ENCODE assay signal across 12 cellular contexts in genomic region chr1:204723131-204723787, GRCh38. TPM values are rescaled to one million over a fixed set of nuclear protein-coding genes. Genes with fewer than 3 reads are reported as not detected.
DNase-seq lines count a peak whose midpoint lies in the region; ATAC-seq, FAIRE-seq and TF ChIP-seq lines count a peak whose summit lies in the region.
"Had no signal": no experiment of that assay in that cellular context is flagged by ENCODE, and none has a peak within 500 bp of the region (broad histone marks: within the 10 kb centered on the region; RNA-seq: fewer than 3 reads in every experiment).

No MANE protein-coding gene starts in this region.

- DNase-seq in DMS153 (lab: John Stamatoyannopoulos, UW), result peak; percentile 97
- peak; percentile 66 for DNase-seq in H4 (ENCODE audit: low spot score)
- peak; percentile 76 for DNase-seq in RPMI8226
- DNase-seq in HepG2 (ENCODE audit: low spot score), result no peak
- no peak for DNase-seq in CD4-positive, alpha-beta memory T cell
- no peak for DNase-seq in RKO (ENCODE audit: low spot score)
- DNase-seq: stimulated activated CD4-positive, alpha-beta T cell treated with anti-CD3 and anti-CD28 coated beads, Interleukin-4, amount 100 ng/mL, for 1 hour; T1000 had no signal

- no peaks in the 10 kb centered on the region for H4K20me1 ChIP-seq in HepG2 (ENCODE audit: insufficient read depth, low read length)

- TF ChIP-seq CTCF in HepG2 (CRISPR knock-in tag; IDR thresholded peaks at IDR 0.05), result no peak

- no peaks in the 10 kb centered on the region for H3K27me3 ChIP-seq in HepG2 (ENCODE audit: control insufficient read depth in 1 of 2, insufficient read depth in 2 of 2, low read length in 2 of 2)
- H3K27me3 ChIP-seq in CD4-positive, alpha-beta memory T cell (ENCODE audit: insufficient read depth, low read length), result no peaks in the 10 kb centered on the region

- FAIRE-seq in HepG2 (lab: Jason Lieb, UNC), result no peak
- FAIRE-seq: keratinocyte had no signal

- no peaks in the 10 kb centered on the region for H3K9me3 Mint-ChIP-seq in CD4-positive, alpha-beta memory T cell

- no peak for ATAC-seq in HepG2
- no peak for ATAC-seq in HG03097 (IDR thresholded peaks at IDR 0.05; ENCODE audit: low FRiP score, unreplicated experiment)
- no peak for ATAC-seq in GM21825 (IDR thresholded peaks at IDR 0.05; ENCODE audit: unreplicated experiment)

- no peaks in the 10 kb centered on the region for H3K9me3 ChIP-seq in HepG2 (ENCODE audit: low read length)
- no peaks in the 10 kb centered on the region for H3K9me3 ChIP-seq in CD4-positive, alpha-beta memory T cell (ENCODE audit: control insufficient read depth in 1 of 2, low read length in 2 of 2)

- H3K4me1 ChIP-seq in HepG2 (ENCODE audit: insufficient read depth, low read length), result peaks cover 13% of the 10 kb centered on the region
- no peaks in the 10 kb centered on the region for H3K4me1 ChIP-seq in CD4-positive, alpha-beta memory T cell (ENCODE audit: insufficient read depth, low read length)

- H3K27ac ChIP-seq in HepG2 (ENCODE audit: extremely low read length, insufficient read depth, low read length), result no peak overlapping the region
- H3K27ac ChIP-seq in CD4-positive, alpha-beta memory T cell (ENCODE audit: low read depth, low read length), result no peak overlapping the region

- BruUV-seq in HepG2 (replicated peaks; lab: Mats Ljungman, UMichigan), result no TSS peak

- TF ChIP-seq EP300 in HepG2 (IDR thresholded peaks at IDR 0.05; ENCODE audit: low read depth in 2 of 2, low read length in 2 of 2) (no peak), HepG2 (CRISPR knock-in tag; IDR thresholded peaks at IDR 0.05; ENCODE audit: borderline replicate concordance) (no peak)

- TF ChIP-seq RAD21 in HepG2 (CRISPR knock-in tag; IDR thresholded peaks at IDR 0.05), result no peak

- no peak overlapping the region for H3K9ac ChIP-seq in HepG2 (ENCODE audit: insufficient read depth, low read depth, low read length)

- no peak overlapping the region for H2AFZ ChIP-seq in HepG2 (ENCODE audit: low read length)

- no peak overlapping the region for H3K4me3 ChIP-seq in HepG2 (replicated peaks in 1 of 3; ENCODE audit: insufficient read depth in 1 of 3, low read depth in 2 of 3, low read length in 3 of 3)
- no peak overlapping the region for H3K4me3 ChIP-seq in CD4-positive, alpha-beta memory T cell (ENCODE audit: low read length in 2 of 2)

- no peak overlapping the region for H3K4me2 ChIP-seq in HepG2 (ENCODE audit: low read depth, low read length)

- in situ Hi-C loops in HepG2 (cut with HindIII; ENCODE audit: extremely low pct_ligation_motif_present, low pct_unique_long_range_greater_than_20kb), result no loop called here

- 60% methylated on average over 6 of the region's 8 CpGs for WGBS in HepG2 (ENCODE audit: low lambda C conversion rate)

- no peak for TF ChIP-seq POLR2A in HepG2 (IDR thresholded peaks at IDR 0.05; ENCODE audit: insufficient read depth in 1 of 2, low read depth in 2 of 2, low read length in 2 of 2)

- no peaks in the 10 kb centered on the region for H3K4me1 Mint-ChIP-seq in CD4-positive, alpha-beta memory T cell

- H3K27me3 Mint-ChIP-seq in CD4-positive, alpha-beta memory T cell, result peaks cover 8 to 11% of the 10 kb centered on the region in 2 donors

- no peak overlapping the region for H3K27ac Mint-ChIP-seq in CD4-positive, alpha-beta memory T cell

- H3K36me3 ChIP-seq in HepG2 (replicated peaks in 1 of 2; ENCODE audit: control insufficient read depth in 1 of 2, insufficient read depth in 2 of 2, low read length in 2 of 2), result no peaks in the 10 kb centered on the region
- H3K36me3 ChIP-seq in CD4-positive, alpha-beta memory T cell (ENCODE audit: insufficient read depth, low read length), result no peaks in the 10 kb centered on the region

- CTCF ChIA-PET in HepG2 (lab: Yijun Ruan, JAX; ENCODE audit: low intra/inter-chr PET ratio, low total read pairs), result no interaction called here
- CTCF ChIA-PET in CD4-positive, alpha-beta memory T cell (lab: Charles Lee; ENCODE audit: partially characterized antibody), result no interaction called here

- no peaks in the 10 kb centered on the region for H3K36me3 Mint-ChIP-seq in CD4-positive, alpha-beta memory T cell

- intact Hi-C loops in HepG2 (cut with micrococcal nuclease; ENCODE audit: unreplicated experiment), result no loop called here
- intact Hi-C loops in CD4-positive, alpha-beta memory T cell (cut with micrococcal nuclease), result no loop called here

- POLR2A ChIA-PET in HepG2 (lab: Yijun Ruan, JAX), result no interaction called here
- POLR2A ChIA-PET in CD4-positive, alpha-beta memory T cell (lab: Charles Lee; ENCODE audit: partially characterized antibody), result no interaction called here

- no peaks in the 10 kb centered on the region for H3K79me2 ChIP-seq in HepG2 (ENCODE audit: insufficient read depth, low read length)

- H3K4me3 Mint-ChIP-seq in CD4-positive, alpha-beta memory T cell, result no peak overlapping the region

TF ChIP-seq in HepG2, 621 proteins besides CTCF, POLR2A, EP300 and RAD21:
- peak; percentile 59 for TF ChIP-seq MNT (IDR thresholded peaks at IDR 0.05)
- no peak for TF ChIP-seq ASH2L (IDR thresholded peaks at IDR 0.05; ENCODE audit: insufficient read length, low read depth, low read length)
TF ChIP-seq in HepG2: peak in this region for 1.

RNA-seq across cellular contexts. Expression of gene LRRN2, which starts 37.7 kb away (rescaled TPM):
- total RNA-seq in H4 (2014; rRNA removed; shearing (Covaris generic)), result 0.16 and 1.1 TPM in 2 replicates
- not detected in 2 replicates for total RNA-seq in HepG2 (2016; rRNA removed; fragmentation: Illumina TruSeq; extraction: Trizol)
- not detected in 2 replicates for total RNA-seq in HepG2 (2016; cell fraction: cytosol; rRNA removed; fragmentation: Illumina TruSeq; extraction: Trizol; ENCODE audit: low read depth)
- not detected in 2 replicates for total RNA-seq in HepG2 (2016; cell fraction: insoluble cytoplasmic fraction; rRNA removed; fragmentation: Illumina TruSeq; extraction: Trizol)
- not detected in 2 replicates for total RNA-seq in HepG2 (2016; cell fraction: membrane; rRNA removed; fragmentation: Illumina TruSeq; extraction: Trizol)
- total RNA-seq in HepG2 (2016; cell fraction: nucleus; rRNA removed; fragmentation: Illumina TruSeq; extraction: Trizol), result not detected in 2 replicates
- polyA plus RNA-seq in HepG2 (2011; rRNA removed), result not detected in 2 replicates
- polyA plus RNA-seq in HepG2 (2011; cell fraction: cytosol; rRNA removed), result not detected in 2 replicates
- polyA plus RNA-seq in HepG2 (2011; cell fraction: nucleus; rRNA removed), result not detected in 2 replicates
- polyA plus RNA-seq in HepG2 (2012), result 0.04 TPM in 1 of 2 replicates, not detected in the other
- not detected in 2 replicates for polyA plus RNA-seq in HepG2 (2016; cell fraction: cytosol; fragmentation: Illumina TruSeq; extraction: Trizol; ENCODE audit: low read depth)
- polyA plus RNA-seq in HepG2 (2016; cell fraction: insoluble cytoplasmic fraction; fragmentation: Illumina TruSeq; extraction: Trizol; ENCODE audit: low read depth), result not detected in 2 replicates
- polyA plus RNA-seq in HepG2 (2016; cell fraction: membrane; fragmentation: Illumina TruSeq; extraction: Trizol; ENCODE audit: low read depth), result not detected in 2 replicates
- polyA plus RNA-seq in HepG2 (2016; cell fraction: nucleus; fragmentation: Illumina TruSeq; extraction: Trizol; ENCODE audit: insufficient read depth, low read depth), result not detected in 2 replicates
- polyA minus RNA-seq in HepG2 (2011; rRNA and poly(A)+ RNA removed; ENCODE audit: low replicate concordance), result not detected in 2 replicates
- polyA minus RNA-seq in HepG2 (2011; cell fraction: cytosol; rRNA and poly(A)+ RNA removed), result not detected in 2 replicates
- not detected in 2 replicates for polyA minus RNA-seq in HepG2 (2011; cell fraction: nucleus; rRNA and poly(A)+ RNA removed)
- not detected for total RNA-seq in CD4-positive, alpha-beta memory T cell
- not detected for polyA plus RNA-seq in CD4-positive, alpha-beta memory T cell
- total RNA-seq: osteocyte had no signal
- polyA plus RNA-seq: keratinocyte had no signal

Comparison
In these comparisons a context has a peak if more than half of its experiments do, and no peak if none do; other contexts are left out.
1. DNase-seq: peak in DMS153 (single experiment), H4 (single experiment) and RPMI8226 (single experiment); none in HepG2 (single experiment), CD4-positive, alpha-beta memory T cell (0 of 5) and RKO (single experiment).